In genomic region chr16:1533443-1533951, GRCh38 we compare ENCODE assay signal across 9 cellular contexts. TPM values are rescaled to one million over a fixed set of nuclear protein-coding genes. Genes with fewer than 3 reads are reported as not detected.
DNase-seq lines count a peak whose midpoint lies in the region; ATAC-seq and TF ChIP-seq lines count a peak whose summit lies in the region.
"Had no signal": no experiment of that assay in that cellular context is flagged by ENCODE, and none has a peak within 500 bp of the region (broad histone marks: within the 10 kb centered on the region; RNA-seq: fewer than 3 reads in every experiment).

Gene TMEM204, plus strand, starts transcription at chr16:1533666. Its CDS starts 610 bp downstream, at chr16:1534276.

- no peaks in the 10 kb centered on the region for H3K27me3 Mint-ChIP-seq in activated T-helper 17 cell treated with anti-CD3 and anti-CD28 coated beads, Interleukin-2, amount 50 U/mL, for 72 hours

- H3K4me3 ChIP-seq in GM12865 (ENCODE audit: low read depth, low read length) (no peak within 1 kb of the TSS; the same call in none of the 2 replicates), skeletal muscle cell (ENCODE audit: low read depth, low read length) (peak within 1 kb of the TSS; percentile 53)

- ATAC-seq in activated T-helper 17 cell treated with anti-CD3 and anti-CD28 coated beads, Interleukin-2, amount 50 U/mL, for 72 hours (replicated peaks) = peak; percentile 43
- ATAC-seq in HG02759 (IDR thresholded peaks at IDR 0.05; ENCODE audit: unreplicated experiment) (no peak), HG02840 (IDR thresholded peaks at IDR 0.05; ENCODE audit: low FRiP score, unreplicated experiment) (no peak)

- DNase-seq in GM12865 (ENCODE audit: low read depth) = peak; percentile 43
- peak; percentile 88 for DNase-seq in cardiac septum (ENCODE audit: low spot score)
- peak; percentile 41 for DNase-seq in skeletal muscle cell (ENCODE audit: low read depth)
- no peak for DNase-seq in 8988T
- DNase-seq in effector CD8-positive, alpha-beta T cell (lab: John Stamatoyannopoulos, UW) = no peak

- H3K27ac Mint-ChIP-seq in activated T-helper 17 cell treated with anti-CD3 and anti-CD28 coated beads, Interleukin-2, amount 50 U/mL, for 72 hours = peak within 1 kb of the TSS; percentile 97

- TF ChIP-seq CTCF in GM12865 (IDR thresholded peaks at IDR 0.05; ENCODE audit: insufficient read depth, low read depth, low read length, missing control alignments) = no peak

- intact Hi-C loops in cardiac septum (cut with DNase I) = loop anchor here (2.0 kb wide), 2 partner anchors 15 to 23 kb away; no protein-coding TSS in a partner anchor

- H3K36me3 Mint-ChIP-seq in activated T-helper 17 cell treated with anti-CD3 and anti-CD28 coated beads, Interleukin-2, amount 50 U/mL, for 72 hours (ENCODE audit: low read depth) = peaks cover 40% of the 10 kb centered on the region

- H3K4me1 Mint-ChIP-seq in activated T-helper 17 cell treated with anti-CD3 and anti-CD28 coated beads, Interleukin-2, amount 50 U/mL, for 72 hours = peaks cover 9% of the 10 kb centered on the region

- H3K4me3 Mint-ChIP-seq in activated T-helper 17 cell treated with anti-CD3 and anti-CD28 coated beads, Interleukin-2, amount 50 U/mL, for 72 hours = peak within 1 kb of the TSS; percentile 96

- H3K9me3 Mint-ChIP-seq in activated T-helper 17 cell treated with anti-CD3 and anti-CD28 coated beads, Interleukin-2, amount 50 U/mL, for 72 hours = no peaks in the 10 kb centered on the region

RNA-seq across cellular contexts. Expression of gene TMEM204, which starts in this region (rescaled TPM):
- total RNA-seq in activated T-helper 17 cell treated with anti-CD3 and anti-CD28 coated beads, Interleukin-2, amount 50 U/mL, for 72 hours = 10 to 100 TPM; 14.3 to 22.5 TPM
- 19.8 TPM for total RNA-seq in cardiac septum
- total RNA-seq: epithelial cell of proximal tubule had no signal

Comparison
In these comparisons a context has a peak if more than half of its experiments do, and no peak if none do; other contexts are left out.
1. DNase-seq: peak in GM12865 (single experiment), cardiac septum (single experiment) and skeletal muscle cell (single experiment); none in 8988T (single experiment) and effector CD8-positive, alpha-beta T cell (single experiment).